14 cellular contexts compared by ENCODE assay signal in the genomic region with DNA sequence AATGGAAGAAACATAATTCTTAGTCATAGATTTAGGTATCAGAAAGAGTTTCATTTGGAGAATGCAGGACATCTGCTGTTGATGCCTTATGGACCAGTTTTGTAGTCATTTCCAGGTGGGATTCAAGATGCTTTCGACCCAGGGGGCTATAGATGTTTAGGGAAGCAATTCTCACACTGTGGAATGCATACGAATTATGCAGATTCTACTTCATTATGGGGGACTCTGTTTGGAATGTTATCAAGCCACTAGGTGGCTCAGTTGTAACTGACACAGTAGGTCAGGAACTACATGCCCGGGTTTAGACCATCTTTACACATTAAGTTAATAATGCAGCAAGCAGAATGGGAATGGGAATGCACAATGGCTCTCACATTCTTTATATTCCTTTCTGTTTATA.
DNase-seq lines count a peak whose midpoint lies in the region; ATAC-seq and TF ChIP-seq lines count a peak whose summit lies in the region.
"Had no signal": no experiment of that assay in that cellular context is flagged by ENCODE, and none has a peak within 500 bp of the region (broad histone marks: within the 10 kb centered on the region; RNA-seq: fewer than 3 reads in every experiment).

No MANE protein-coding gene starts in this region.

- H3K4me1 Mint-ChIP-seq in glutamatergic neuron (ENCODE audit: low read depth, unreplicated experiment) = peaks cover 4% of the 10 kb centered on the region

- H3K4me3 ChIP-seq in BE2C (ENCODE audit: low read depth, low read length) (no peak overlapping the region), NT2/D1 (ENCODE audit: insufficient read length, low read depth) (no peak overlapping the region)

- H3K4me1 ChIP-seq in BE2C = peaks cover 8% of the 10 kb centered on the region
- H3K4me1 ChIP-seq in NT2/D1 (ENCODE audit: insufficient read depth, insufficient read length) = no peaks in the 10 kb centered on the region
- H3K4me1 ChIP-seq: parathyroid adenoma had no signal

- H3K36me3 Mint-ChIP-seq in glutamatergic neuron (ENCODE audit: unreplicated experiment) = no peaks in the 10 kb centered on the region

- peak; percentile 64 for ATAC-seq in GM19351 (IDR thresholded peaks at IDR 0.05; ENCODE audit: unreplicated experiment)
- ATAC-seq in Right ventricle myocardium superior (ENCODE audit: poor library complexity) = no peak
- no peak for ATAC-seq in HG03432 (IDR thresholded peaks at IDR 0.05; ENCODE audit: unreplicated experiment)
- ATAC-seq in HG03025 (IDR thresholded peaks at IDR 0.05; ENCODE audit: low FRiP score, unreplicated experiment) = no peak

- intact Hi-C loops in Right ventricle myocardium superior (cut with DNase I) = no loop called here

- no peak overlapping the region for H3K27ac Mint-ChIP-seq in glutamatergic neuron (ENCODE audit: unreplicated experiment)

- DNase-seq in BE2C = peak; percentile 18
- DNase-seq in NT2/D1 (ENCODE audit: low read depth, low spot score) = peak; percentile 18
- no peak for DNase-seq in glutamatergic neuron
- no peak for DNase-seq in foreskin melanocyte
- DNase-seq in Right ventricle myocardium superior = no peak
- DNase-seq: C1 segment of cervical spinal cord; GOT3; NCI-H2171; stimulated activated CD4-positive, alpha-beta T cell treated with anti-CD3 and anti-CD28 coated beads, Interleukin-4, amount 100 ng/mL, for 4 hours; substantia nigra had no signal

- TF ChIP-seq CTCF in BE2C (IDR thresholded peaks at IDR 0.05; ENCODE audit: low read depth, low read length) = peak; percentile 74
- peak; percentile 34 for TF ChIP-seq CTCF in glutamatergic neuron (IDR thresholded peaks at IDR 0.05; ENCODE audit: partially characterized antibody, unreplicated experiment)

- no peaks in the 10 kb centered on the region for H3K27me3 Mint-ChIP-seq in glutamatergic neuron (ENCODE audit: unreplicated experiment)

- no peak overlapping the region for H3K9ac ChIP-seq in NT2/D1 (ENCODE audit: insufficient read length, low read depth)
- H3K9ac ChIP-seq: parathyroid adenoma had no signal

- H3K27me3 ChIP-seq in BE2C (no peaks in the 10 kb centered on the region), NT2/D1 (ENCODE audit: insufficient read depth, insufficient read length) (no peaks in the 10 kb centered on the region)

- H3K36me3 ChIP-seq in BE2C (no peaks in the 10 kb centered on the region), NT2/D1 (ENCODE audit: insufficient read depth, insufficient read length, low read length) (no peaks in the 10 kb centered on the region)

- H3K4me3 Mint-ChIP-seq in glutamatergic neuron (ENCODE audit: unreplicated experiment) = no peak overlapping the region

- H3K9me3 ChIP-seq in BE2C (no peaks in the 10 kb centered on the region), NT2/D1 (ENCODE audit: insufficient read depth, low read length) (no peaks in the 10 kb centered on the region)

- no peaks in the 10 kb centered on the region for H3K9me3 Mint-ChIP-seq in glutamatergic neuron (ENCODE audit: unreplicated experiment)

Comparison
In these comparisons a context has a peak if more than half of its experiments do, and no peak if none do; other contexts are left out.
1. DNase-seq: peak in BE2C (single experiment) and NT2/D1 (single experiment); none in glutamatergic neuron (single experiment), foreskin melanocyte (single experiment) and Right ventricle myocardium superior (single experiment).